In the genomic region with DNA sequence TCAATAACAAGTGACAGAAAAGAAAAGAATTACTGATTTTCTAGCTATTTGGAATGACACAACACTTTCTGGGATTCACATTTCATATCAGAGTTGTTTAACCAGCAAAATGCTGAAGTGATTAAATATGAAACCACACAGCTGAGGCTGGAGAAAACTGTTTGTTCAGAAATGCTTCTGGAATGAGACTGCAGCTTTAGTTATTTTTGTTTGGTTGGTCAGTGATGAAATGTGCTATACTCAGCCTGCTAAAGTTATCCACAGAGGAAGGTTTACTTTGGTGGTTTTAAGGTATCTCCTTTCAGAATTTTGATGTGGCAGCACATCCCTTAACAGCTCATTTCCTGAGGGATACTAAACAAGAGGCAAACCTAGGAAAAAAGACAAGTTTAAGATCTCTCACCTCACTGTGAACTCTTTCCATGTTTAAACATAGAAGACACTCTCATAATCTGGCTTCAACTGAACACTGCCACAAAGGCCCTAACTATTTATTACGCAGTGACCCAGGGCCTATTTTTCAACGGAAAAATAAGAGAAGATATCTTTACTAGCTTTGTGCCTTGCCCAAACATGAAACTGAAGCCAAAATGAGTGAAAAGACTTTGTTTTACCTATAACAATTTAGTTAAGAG, we compare ENCODE assay signal across 13 cellular contexts.
DNase-seq lines count a peak whose midpoint lies in the region; ATAC-seq and TF ChIP-seq lines count a peak whose summit lies in the region.
"Had no signal": no experiment of that assay in that cellular context is flagged by ENCODE, and none has a peak within 500 bp of the region (broad histone marks: within the 10 kb centered on the region; RNA-seq: fewer than 3 reads in every experiment).

No MANE protein-coding gene starts in this region.

- H3K27ac ChIP-seq in ascending aorta (peak overlapping the region; percentile 76 to 90), sigmoid colon (peak overlapping the region; percentile 49 to 84 (median 77)), SJCRH30 (no peak overlapping the region)
- H3K27ac ChIP-seq: neutrophil had no signal

- no peaks in the 10 kb centered on the region for H3K9me3 ChIP-seq in ascending aorta
- no peaks in the 10 kb centered on the region for H3K9me3 ChIP-seq in sigmoid colon
- no peaks in the 10 kb centered on the region for H3K9me3 ChIP-seq in SJCRH30 (replicated peaks)
- H3K9me3 ChIP-seq: neutrophil had no signal

- ATAC-seq in Right ventricle myocardium superior (ENCODE audit: poor library complexity) (peak; percentile 67), HG03139 (IDR thresholded peaks at IDR 0.05; ENCODE audit: unreplicated experiment) (no peak), omental fat pad (ENCODE audit: low FRiP score) (no peak)
- ATAC-seq: esophagus mucosa had no signal

- H3K4me1 ChIP-seq in ascending aorta (peaks cover 9 to 66% of the 10 kb centered on the region in 2 donors), sigmoid colon (peaks cover 0 to 48% (median 30%) of the 10 kb centered on the region in 4 donors), SJCRH30 (peaks cover 17% of the 10 kb centered on the region; the same call in 1 of the 2 replicates)

- no peak overlapping the region for H3K4me3 ChIP-seq in ascending aorta
- no peak overlapping the region for H3K4me3 ChIP-seq in sigmoid colon
- no peak overlapping the region for H3K4me3 ChIP-seq in SJCRH30

- TF ChIP-seq CTCF in ascending aorta (IDR thresholded peaks at IDR 0.05) (no peak), sigmoid colon (IDR thresholded peaks at IDR 0.05) (no peak), omental fat pad (IDR thresholded peaks at IDR 0.05) (no peak)

- TF ChIP-seq EP300 in sigmoid colon (IDR thresholded peaks at IDR 0.05): no peak

- DNase-seq in GM04503 (ENCODE audit: low read depth) (peak; percentile 92), ascending aorta (ENCODE audit: low spot score in 2 of 2) (no peak), Right ventricle myocardium superior (no peak), sigmoid colon (no peak), SW480 (ENCODE audit: low spot score) (no peak), omental fat pad (ENCODE audit: low spot score) (no peak), SJCRH30 (no peak)
- DNase-seq: activated effector memory CD4-positive, alpha-beta T cell treated with Interleukin-2 at 50 U/mL for 16 hours; Calu3; NCI-H82 had no signal

- H3K36me3 ChIP-seq in ascending aorta: no peaks in the 10 kb centered on the region
- H3K36me3 ChIP-seq in sigmoid colon: no peaks in the 10 kb centered on the region
- no peaks in the 10 kb centered on the region for H3K36me3 ChIP-seq in SJCRH30
- H3K36me3 ChIP-seq: neutrophil had no signal

- H3K27me3 ChIP-seq in ascending aorta (no peaks in the 10 kb centered on the region), sigmoid colon (no peaks in the 10 kb centered on the region), SJCRH30 (no peaks in the 10 kb centered on the region)
- H3K27me3 ChIP-seq: neutrophil had no signal

- intact Hi-C loops in ascending aorta (cut with DNase I) (no loop called here), Right ventricle myocardium superior (cut with DNase I) (loop anchor here (10.0 kb wide), 1 partner anchor 110 kb away; a partner anchor contains a TSS), sigmoid colon (cut with DNase I) (loop anchor here (5.0 kb wide), 1 partner anchor 103 kb away; no protein-coding TSS in a partner anchor)

- no peak for TF ChIP-seq POLR2A in sigmoid colon (IDR thresholded peaks at IDR 0.05)

- WGBS in sigmoid colon, 2 donors: 58 to 69% methylated on average over 2 of the region's 2 CpGs
